In genomic region chr4:153971878-153972277, GRCh38 we compare ENCODE assay signal across 37 cellular contexts.
"Had no signal": no experiment of that assay in that cellular context is flagged by ENCODE, and none has a peak within 500 bp of the region (broad histone marks: within the 10 kb centered on the region; RNA-seq: fewer than 3 reads in every experiment).

No MANE protein-coding gene starts in this region.

- H3K9me3 ChIP-seq: ascending aorta had no signal

- H3K36me3 ChIP-seq: adrenal gland, ascending aorta, cardiac muscle cell, WERI-Rb-1 had no signal

- DNase-seq: activated CD4-positive, alpha-beta memory T cell treated with anti-CD3 and anti-CD28 coated beads for 36 hours; activated CD4-positive, alpha-beta T cell treated with anti-CD3 and anti-CD28 coated beads for 4 hours; activated CD4-positive, alpha-beta T cell treated with anti-CD3 and anti-CD28 coated beads, Interleukin-2, amount 10 ng/mL, durations not matched to agents 24 days and 14 days; activated CD4-positive, alpha-beta T cell treated with anti-CD3 and anti-CD28 coated beads, Interleukin-2, amount 50 U/mL, for 1 hour; activated CD4-positive, alpha-beta T cell treated with anti-CD3 and anti-CD28 coated beads, Interleukin-2, amount 50 U/mL, for 4 hours; activated CD4-positive, CD25-positive, alpha-beta regulatory T cell; activated CD8-positive, alpha-beta memory T cell treated with anti-CD3 and anti-CD28 coated beads, Interleukin-2, amount 50 U/mL, for 4 hours; activated CD8-positive, alpha-beta T cell treated with anti-CD3 and anti-CD28 coated beads for 36 hours; activated effector memory CD4-positive, alpha-beta T cell treated with anti-CD3 and anti-CD28 coated beads, Interleukin-2, amount 50 U/mL, for 16 hours; activated gamma-delta T cell treated with Interleukin-2 at 50 U/mL for 16 hours; activated naive CD4-positive, alpha-beta T cell; activated naive CD4-positive, alpha-beta T cell treated with anti-CD3 and anti-CD28 coated beads for 36 hours; activated naive CD4-positive, alpha-beta T cell treated with anti-CD3 and anti-CD28 coated beads, Interleukin-2, amount 50 U/mL, for 16 hours; activated naive CD8-positive, alpha-beta T cell treated with anti-CD3 and anti-CD28 coated beads for 36 hours; activated T-cell treated with anti-CD3 and anti-CD28 coated beads for 4 hours; activated T-cell treated with anti-CD3 and anti-CD28 coated beads, Interleukin-2, amount 50 U/mL, for 1 hour; activated T-cell treated with anti-CD3 and anti-CD28 coated beads, Interleukin-2, amount 50 U/mL, for 4 hours; activated T-cell treated with anti-CD3 and anti-CD28 coated beads, Interleukin-2, amount 50 U/mL, for 72 hours; adrenal gland; amniotic stem cell; caudate nucleus; cerebellar nuclear complex; T-helper 1 cell; T-helper 2 cell; T-helper 9 cell; WERI-Rb-1 had no signal

- H3K4me1 Mint-ChIP-seq: activated CD4-positive, alpha-beta T cell treated with anti-CD3 and anti-CD28 coated beads, Interleukin-2, amount 10 ng/mL, durations not matched to agents 24 days and 14 days; activated naive CD8-positive, alpha-beta T cell treated with anti-CD3 and anti-CD28 coated beads for 36 hours; activated T-helper 17 cell treated with anti-CD3 and anti-CD28 coated beads, Interleukin-2, amount 50 U/mL, for 72 hours; brain; central memory CD8-positive, alpha-beta T cell; WTC11 had no signal

- H3K27ac ChIP-seq: adrenal gland, ascending aorta, cardiac muscle cell, WERI-Rb-1 had no signal

- ATAC-seq: activated CD4-positive, CD25-positive, alpha-beta regulatory T cell treated with anti-CD3 and anti-CD28 coated beads, Interleukin-2, amount 50 U/mL, for 24 hours; activated CD8-positive, alpha-beta T cell treated with anti-CD3 and anti-CD28 coated beads for 36 hours; activated naive CD4-positive, alpha-beta T cell treated with anti-CD3 and anti-CD28 coated beads, Interleukin-2, amount 50 U/mL, for 72 hours; activated T-cell treated with anti-CD3 and anti-CD28 coated beads, Interleukin-2, amount 50 U/mL, for 4 hours; activated T-cell treated with anti-CD3 and anti-CD28 coated beads, Interleukin-2, amount 50 U/mL, for 72 hours; activated T-helper 17 cell treated with anti-CD3 and anti-CD28 coated beads, Interleukin-2, amount 50 U/mL, for 72 hours; WTC11 had no signal

- H3K4me3 Mint-ChIP-seq: activated CD4-positive, alpha-beta memory T cell treated with anti-CD3 and anti-CD28 coated beads for 36 hours; activated CD4-positive, alpha-beta T cell treated with anti-CD3 and anti-CD28 coated beads, Interleukin-2, amount 10 ng/mL, durations not matched to agents 24 days and 14 days; activated CD8-positive, alpha-beta T cell treated with anti-CD3 and anti-CD28 coated beads for 36 hours; activated naive CD4-positive, alpha-beta T cell treated with anti-CD3 and anti-CD28 coated beads for 36 hours; activated naive CD8-positive, alpha-beta T cell treated with anti-CD3 and anti-CD28 coated beads for 36 hours; activated T-cell treated with anti-CD3 and anti-CD28 coated beads, Interleukin-2, amount 50 U/mL, for 4 hours; activated T-cell treated with anti-CD3 and anti-CD28 coated beads, Interleukin-2, amount 50 U/mL, for 72 hours; activated T-helper 1 cell treated with anti-CD3 and anti-CD28 coated beads, Interleukin-12 subunit alpha, Interleukin-12 subunit beta, Interleukin-2, Interleukin-4 antibody, amounts not matched to agents 30 ng/mL and 10 ng/mL and 1 ng/mL, durations not matched to agents 14 hours and 24 hours and 36 hours; activated T-helper 17 cell treated with anti-CD3 and anti-CD28 coated beads, Interleukin-2, amount 50 U/mL, for 72 hours; brain; central memory CD8-positive, alpha-beta T cell; T-helper 1 cell treated with Interleukin-12 subunit alpha and Interleukin-12 subunit beta and Interleukin-4 antibody, amounts not matched to agents 30 μg/mL and 1 μg/mL, for 36 hours; T-helper 2 cell treated with Interferon-gamma antibody and Interleukin-4, amounts not matched to agents 5 μg/mL and 100 μg/mL, for 36 hours; WTC11 had no signal

- H3K4me1 ChIP-seq: adrenal gland, ascending aorta had no signal

- H3K4me3 ChIP-seq: adrenal gland, ascending aorta, cardiac muscle cell had no signal

- H3K27ac Mint-ChIP-seq: activated CD4-positive, alpha-beta memory T cell treated with anti-CD3 and anti-CD28 coated beads for 36 hours; activated CD4-positive, alpha-beta T cell treated with anti-CD3 and anti-CD28 coated beads, Interleukin-2, amount 10 ng/mL, durations not matched to agents 24 days and 14 days; activated CD8-positive, alpha-beta T cell treated with anti-CD3 and anti-CD28 coated beads for 36 hours; activated naive CD4-positive, alpha-beta T cell treated with anti-CD3 and anti-CD28 coated beads for 36 hours; activated naive CD4-positive, alpha-beta T cell treated with anti-CD3 and anti-CD28 coated beads, Interleukin-2, amount 50 U/mL, for 72 hours; activated naive CD8-positive, alpha-beta T cell treated with anti-CD3 and anti-CD28 coated beads for 36 hours; activated T-cell treated with anti-CD3 and anti-CD28 coated beads, Interleukin-2, amount 50 U/mL, for 72 hours; activated T-helper 1 cell treated with anti-CD3 and anti-CD28 coated beads, Interleukin-12 subunit alpha, Interleukin-12 subunit beta, Interleukin-2, Interleukin-4 antibody, amounts not matched to agents 30 ng/mL and 10 ng/mL and 1 ng/mL, durations not matched to agents 14 hours and 24 hours and 36 hours; activated T-helper 17 cell treated with anti-CD3 and anti-CD28 coated beads, Interleukin-2, amount 50 U/mL, for 72 hours; brain; T-helper 1 cell treated with Interleukin-12 subunit alpha and Interleukin-12 subunit beta and Interleukin-4 antibody, amounts not matched to agents 30 μg/mL and 1 μg/mL, for 36 hours; T-helper 2 cell treated with Interferon-gamma antibody and Interleukin-4, amounts not matched to agents 5 μg/mL and 100 μg/mL, for 36 hours; WTC11 had no signal

- H3K27me3 ChIP-seq: adrenal gland, ascending aorta, cardiac muscle cell had no signal

- H3K27me3 Mint-ChIP-seq: activated CD4-positive, alpha-beta T cell treated with anti-CD3 and anti-CD28 coated beads, Interleukin-2, amount 10 ng/mL, durations not matched to agents 24 days and 14 days; activated naive CD8-positive, alpha-beta T cell treated with anti-CD3 and anti-CD28 coated beads for 36 hours; activated T-helper 17 cell treated with anti-CD3 and anti-CD28 coated beads, Interleukin-2, amount 50 U/mL, for 72 hours; central memory CD8-positive, alpha-beta T cell had no signal
